1 cellular context compared by ENCODE assay signal in the genomic region with DNA sequence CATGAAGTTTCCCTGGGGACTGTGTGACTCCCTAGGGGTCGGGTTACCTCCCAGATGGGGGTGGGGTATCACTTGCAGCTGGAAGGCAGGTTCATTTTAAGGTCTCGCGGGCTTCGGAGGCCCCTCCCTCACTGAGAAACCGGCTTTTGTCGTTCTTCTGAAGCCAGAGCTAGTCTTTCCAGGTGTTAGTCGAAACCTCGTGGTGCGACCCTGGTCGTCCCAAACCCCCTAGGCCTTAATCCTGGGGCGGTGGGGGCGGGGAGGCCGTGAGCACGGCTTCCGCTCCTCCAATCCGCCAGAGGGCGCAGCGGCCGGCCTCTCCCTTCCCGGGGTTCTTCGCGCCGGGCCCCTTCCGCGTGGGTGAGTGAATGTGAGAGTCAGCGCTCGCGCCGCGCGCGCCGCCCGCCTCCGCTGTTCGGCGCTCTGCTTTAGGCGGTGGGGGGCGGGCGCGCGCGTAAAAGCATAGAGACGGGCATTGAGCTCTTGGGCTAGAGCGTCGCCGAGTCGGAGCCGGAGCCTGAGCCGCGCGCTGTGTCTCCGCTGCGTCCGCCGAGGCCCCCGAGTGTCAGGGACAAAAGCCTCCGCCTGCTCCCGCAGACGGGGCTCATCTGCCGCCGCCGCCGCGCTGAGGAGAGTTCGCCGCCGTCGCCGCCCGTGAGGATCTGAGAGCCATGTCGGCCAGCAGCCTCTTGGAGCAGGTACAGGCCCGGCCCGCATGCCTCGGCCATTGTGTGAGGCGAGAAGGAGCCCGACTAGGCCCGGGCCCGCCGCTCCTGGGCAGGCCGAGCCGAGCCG.
TF ChIP-seq lines count a peak whose summit lies in the region.

TSS of gene YTHDF2 (plus strand) at position 491 of the 795 bp plus-strand sequence. CDS start at position 672, 181 bp downstream.

TF ChIP-seq in K562, 482 proteins besides CTCF, POLR2A, EP300 and RAD21 (continued from another document and continues in another):
- TF ChIP-seq, protein P1, sequence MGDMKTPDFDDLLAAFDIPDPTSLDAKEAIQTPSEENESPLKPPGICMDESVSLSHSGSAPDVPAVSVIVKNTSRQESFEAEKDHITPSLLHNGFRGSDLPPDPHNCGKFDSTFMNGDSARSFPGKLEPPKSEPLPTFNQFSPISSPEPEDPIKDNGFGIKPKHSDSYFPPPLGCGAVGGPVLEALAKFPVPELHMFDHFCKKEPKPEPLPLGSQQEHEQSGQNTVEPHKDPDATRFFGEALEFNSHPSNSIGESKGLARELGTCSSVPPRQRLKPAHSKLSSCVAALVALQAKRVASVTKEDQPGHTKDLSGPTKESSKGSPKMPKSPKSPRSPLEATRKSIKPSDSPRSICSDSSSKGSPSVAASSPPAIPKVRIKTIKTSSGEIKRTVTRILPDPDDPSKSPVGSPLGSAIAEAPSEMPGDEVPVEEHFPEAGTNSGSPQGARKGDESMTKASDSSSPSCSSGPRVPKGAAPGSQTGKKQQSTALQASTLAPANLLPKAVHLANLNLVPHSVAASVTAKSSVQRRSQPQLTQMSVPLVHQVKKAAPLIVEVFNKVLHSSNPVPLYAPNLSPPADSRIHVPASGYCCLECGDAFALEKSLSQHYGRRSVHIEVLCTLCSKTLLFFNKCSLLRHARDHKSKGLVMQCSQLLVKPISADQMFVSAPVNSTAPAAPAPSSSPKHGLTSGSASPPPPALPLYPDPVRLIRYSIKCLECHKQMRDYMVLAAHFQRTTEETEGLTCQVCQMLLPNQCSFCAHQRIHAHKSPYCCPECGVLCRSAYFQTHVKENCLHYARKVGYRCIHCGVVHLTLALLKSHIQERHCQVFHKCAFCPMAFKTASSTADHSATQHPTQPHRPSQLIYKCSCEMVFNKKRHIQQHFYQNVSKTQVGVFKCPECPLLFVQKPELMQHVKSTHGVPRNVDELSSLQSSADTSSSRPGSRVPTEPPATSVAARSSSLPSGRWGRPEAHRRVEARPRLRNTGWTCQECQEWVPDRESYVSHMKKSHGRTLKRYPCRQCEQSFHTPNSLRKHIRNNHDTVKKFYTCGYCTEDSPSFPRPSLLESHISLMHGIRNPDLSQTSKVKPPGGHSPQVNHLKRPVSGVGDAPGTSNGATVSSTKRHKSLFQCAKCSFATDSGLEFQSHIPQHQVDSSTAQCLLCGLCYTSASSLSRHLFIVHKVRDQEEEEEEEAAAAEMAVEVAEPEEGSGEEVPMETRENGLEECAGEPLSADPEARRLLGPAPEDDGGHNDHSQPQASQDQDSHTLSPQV (IDR thresholded peaks at IDR 0.05): 0 out of 2 replicates have a peak, but pooled peaks have one; percentile 78
- TF ChIP-seq ZNF175 (CRISPR knock-in tag; IDR thresholded peaks at IDR 0.05; ENCODE audit: low read depth): peak; percentile 6; the same call in 1 of the 2 replicates
- TF ChIP-seq, protein P2, sequence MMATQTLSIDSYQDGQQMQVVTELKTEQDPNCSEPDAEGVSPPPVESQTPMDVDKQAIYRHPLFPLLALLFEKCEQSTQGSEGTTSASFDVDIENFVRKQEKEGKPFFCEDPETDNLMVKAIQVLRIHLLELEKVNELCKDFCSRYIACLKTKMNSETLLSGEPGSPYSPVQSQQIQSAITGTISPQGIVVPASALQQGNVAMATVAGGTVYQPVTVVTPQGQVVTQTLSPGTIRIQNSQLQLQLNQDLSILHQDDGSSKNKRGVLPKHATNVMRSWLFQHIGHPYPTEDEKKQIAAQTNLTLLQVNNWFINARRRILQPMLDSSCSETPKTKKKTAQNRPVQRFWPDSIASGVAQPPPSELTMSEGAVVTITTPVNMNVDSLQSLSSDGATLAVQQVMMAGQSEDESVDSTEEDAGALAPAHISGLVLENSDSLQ (IDR thresholded peaks at IDR 0.05): no peak
- TF ChIP-seq SREBF1 (IDR thresholded peaks at IDR 0.05; ENCODE audit: borderline replicate concordance, low read depth, low read length): no peak
- peak; percentile 97 for TF ChIP-seq EGR1 (conservative IDR thresholded peaks at IDR 0.05)
- TF ChIP-seq PHF21A (IDR thresholded peaks at IDR 0.05; ENCODE audit: borderline replicate concordance, low read depth): peak; percentile 52
- no peak; the same call in 1 of the 2 replicates for TF ChIP-seq MED1 (CRISPR knock-in tag; IDR thresholded peaks at IDR 0.05; ENCODE audit: borderline replicate concordance)
- TF ChIP-seq BDP1 (IDR thresholded peaks at IDR 0.05; ENCODE audit: insufficient read depth, insufficient read length): no peak
- TF ChIP-seq HMBOX1 (IDR thresholded peaks at IDR 0.05): peak; percentile 59; the same call in 1 of the 2 replicates
- TF ChIP-seq MECOM (CRISPR knock-in tag; IDR thresholded peaks at IDR 0.05): no peak
- TF ChIP-seq REST (CRISPR knock-in tag; IDR thresholded peaks at IDR 0.05; ENCODE audit: low read depth): no peak; the same call in 1 of the 2 replicates
- peak; percentile 81 for TF ChIP-seq IRF1 (CRISPR knock-in tag; IDR thresholded peaks at IDR 0.05; ENCODE audit: borderline replicate concordance)
- no peak for TF ChIP-seq ZNF695 (CRISPR knock-in tag; IDR thresholded peaks at IDR 0.05)
- peak; percentile 58 to 87; a peak in 1 of 4 replicates for TF ChIP-seq HDAC1 (IDR thresholded peaks at IDR 0.05)
- peak; percentile 87 for TF ChIP-seq C11orf30 (IDR thresholded peaks at IDR 0.05; ENCODE audit: low read depth)
- TF ChIP-seq, protein P3, sequence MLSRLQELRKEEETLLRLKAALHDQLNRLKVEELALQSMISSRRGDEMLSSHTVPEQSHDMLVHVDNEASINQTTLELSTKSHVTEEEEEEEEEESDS (CRISPR knock-in tag; IDR thresholded peaks at IDR 0.05): no peak
- TF ChIP-seq, protein P4, sequence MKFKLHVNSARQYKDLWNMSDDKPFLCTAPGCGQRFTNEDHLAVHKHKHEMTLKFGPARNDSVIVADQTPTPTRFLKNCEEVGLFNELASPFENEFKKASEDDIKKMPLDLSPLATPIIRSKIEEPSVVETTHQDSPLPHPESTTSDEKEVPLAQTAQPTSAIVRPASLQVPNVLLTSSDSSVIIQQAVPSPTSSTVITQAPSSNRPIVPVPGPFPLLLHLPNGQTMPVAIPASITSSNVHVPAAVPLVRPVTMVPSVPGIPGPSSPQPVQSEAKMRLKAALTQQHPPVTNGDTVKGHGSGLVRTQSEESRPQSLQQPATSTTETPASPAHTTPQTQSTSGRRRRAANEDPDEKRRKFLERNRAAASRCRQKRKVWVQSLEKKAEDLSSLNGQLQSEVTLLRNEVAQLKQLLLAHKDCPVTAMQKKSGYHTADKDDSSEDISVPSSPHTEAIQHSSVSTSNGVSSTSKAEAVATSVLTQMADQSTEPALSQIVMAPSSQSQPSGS (CRISPR knock-in tag; IDR thresholded peaks at IDR 0.05): peak; percentile 83; the same call in 1 of the 2 replicates
- TF ChIP-seq POLR3G (IDR thresholded peaks at IDR 0.05; ENCODE audit: extremely low read depth, insufficient read length, insufficient replicate concordance): no peak
- peak; percentile 97 for TF ChIP-seq TFAP4 (CRISPR knock-in tag; IDR thresholded peaks at IDR 0.05; ENCODE audit: borderline replicate concordance)
- peak; percentile 3; the same call in 1 of the 2 replicates for TF ChIP-seq KLF6 (CRISPR knock-in tag; IDR thresholded peaks at IDR 0.05; ENCODE audit: borderline replicate concordance)
- TF ChIP-seq ZKSCAN3 (CRISPR knock-in tag; IDR thresholded peaks at IDR 0.05): no peak
- peak; percentile 41; the same call in 1 of the 2 replicates for TF ChIP-seq CBX1 (IDR thresholded peaks at IDR 0.05; ENCODE audit: low read depth)
- peak; percentile 98 for TF ChIP-seq AFF4 (CRISPR knock-in tag; IDR thresholded peaks at IDR 0.05)
- TF ChIP-seq ZNF174 (CRISPR knock-in tag; IDR thresholded peaks at IDR 0.05): no peak
- TF ChIP-seq RUNX1 (IDR thresholded peaks at IDR 0.05; ENCODE audit: low read depth): peak; percentile 39; the same call in 1 of the 2 replicates
- no peak for TF ChIP-seq JUNB (CRISPR knock-in tag; conservative IDR thresholded peaks at IDR 0.05)
- peak; percentile 25; the same call in 1 of the 2 replicates for TF ChIP-seq MEF2D (tag; conservative IDR thresholded peaks at IDR 0.05; ENCODE audit: low read depth)
- no peak for TF ChIP-seq ZNF436 (CRISPR knock-in tag; IDR thresholded peaks at IDR 0.05)
- peak; percentile 74; the same call in 1 of the 2 replicates for TF ChIP-seq TGIF2 (CRISPR knock-in tag; IDR thresholded peaks at IDR 0.05)
- peak; percentile 96 for TF ChIP-seq BRD4 (IDR thresholded peaks at IDR 0.05)
- TF ChIP-seq FOXK2 (conservative IDR thresholded peaks at IDR 0.05 in 1 of 2, IDR thresholded peaks at IDR 0.05 in 1 of 2; ENCODE audit: low read depth in 2 of 2): peak in 1 of 2 experiments; percentile 63; a peak in 3 of 4 replicates
- peak; percentile 98 for TF ChIP-seq CTBP1 (IDR thresholded peaks at IDR 0.05; ENCODE audit: borderline replicate concordance)
- TF ChIP-seq MXI1 (IDR thresholded peaks at IDR 0.05; ENCODE audit: low read depth, low read length): peak; percentile 17
- peak; percentile 97 for TF ChIP-seq NBN (IDR thresholded peaks at IDR 0.05; ENCODE audit: low read depth)
- no peak for TF ChIP-seq SREBF2 (CRISPR knock-in tag; IDR thresholded peaks at IDR 0.05)
